14 cellular contexts compared by ENCODE assay signal in the genomic region with DNA sequence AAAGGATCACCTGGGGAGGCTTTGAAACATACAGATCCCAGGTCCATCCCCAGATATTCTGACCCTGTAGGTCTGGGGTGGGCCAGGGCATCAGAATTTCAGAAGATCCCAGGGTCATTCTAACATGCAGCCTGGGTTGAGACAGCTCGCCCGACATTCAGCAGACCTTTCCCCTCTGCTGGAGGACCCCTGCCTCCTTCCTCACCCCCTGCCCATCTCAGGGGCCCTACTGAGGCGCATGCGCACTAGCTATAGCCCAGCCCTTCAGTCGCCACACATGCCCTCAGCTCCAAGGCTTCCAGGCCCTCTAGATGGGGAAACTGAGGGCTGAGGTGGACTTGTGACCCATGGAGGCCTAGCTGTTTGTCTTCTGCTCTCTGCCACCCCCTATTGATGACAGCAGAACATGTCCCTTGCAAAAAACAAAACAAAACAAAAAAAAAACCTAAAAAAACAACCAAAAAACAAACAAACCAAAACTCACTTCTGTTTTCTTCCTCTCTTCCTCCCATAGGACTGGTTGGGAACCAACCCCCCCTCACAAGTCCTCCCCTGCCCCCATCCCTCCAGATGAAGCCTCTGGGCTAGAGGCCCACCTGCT.
DNase-seq lines count a peak whose midpoint lies in the region; ATAC-seq and TF ChIP-seq lines count a peak whose summit lies in the region.
"Had no signal": no experiment of that assay in that cellular context is flagged by ENCODE, and none has a peak within 500 bp of the region (broad histone marks: within the 10 kb centered on the region; RNA-seq: fewer than 3 reads in every experiment).

No MANE protein-coding gene starts in this region.

- H3K4me3 ChIP-seq in GM12875 (ENCODE audit: low read depth, low read length) (no peak overlapping the region), OCI-LY1 (ENCODE audit: low read depth, low read length, poor library complexity, severe bottlenecking) (no peak overlapping the region), fibroblast of the aortic adventitia (ENCODE audit: low read depth, low read length) (no peak overlapping the region), smooth muscle cell (no peak overlapping the region)
- H3K4me3 ChIP-seq: ascending aorta, stomach had no signal

- DNase-seq in fibroblast of the aortic adventitia (ENCODE audit: low read depth): no peak
- no peak for DNase-seq in smooth muscle cell (lab: John Stamatoyannopoulos, UW; ENCODE audit: unreplicated experiment)
- DNase-seq in Ammon's horn (ENCODE audit: low spot score): no peak
- DNase-seq: CD4-positive, CD25-positive, alpha-beta regulatory T cell; DMS79; Kasumi-1; NCI-H2029 treated with DMSO at 0.1 percent for 48 hours; occipital lobe; stomach had no signal

- H3K27me3 ChIP-seq in OCI-LY1 (ENCODE audit: insufficient read depth, low read length): no peaks in the 10 kb centered on the region
- H3K27me3 ChIP-seq in smooth muscle cell (ENCODE audit: low read depth): no peaks in the 10 kb centered on the region
- H3K27me3 ChIP-seq: ascending aorta, stomach had no signal

- no peaks in the 10 kb centered on the region for H4K20me1 ChIP-seq in OCI-LY1 (ENCODE audit: insufficient read depth, low read length)
- H4K20me1 ChIP-seq in smooth muscle cell (ENCODE audit: low read depth): no peaks in the 10 kb centered on the region

- H3K9ac ChIP-seq in OCI-LY1 (ENCODE audit: low read length) (no peak overlapping the region), smooth muscle cell (ENCODE audit: low read depth) (no peak overlapping the region)

- H3K4me1 ChIP-seq in OCI-LY1 (ENCODE audit: insufficient read depth, low read length, severe bottlenecking) (no peaks in the 10 kb centered on the region), smooth muscle cell (ENCODE audit: low read depth) (peaks cover 6% of the 10 kb centered on the region)
- H3K4me1 ChIP-seq: ascending aorta, stomach had no signal

- no peak overlapping the region for H3K27ac ChIP-seq in OCI-LY1 (ENCODE audit: low read depth, low read length, poor library complexity, severe bottlenecking)
- no peak overlapping the region for H3K27ac ChIP-seq in smooth muscle cell (ENCODE audit: low read depth)
- H3K27ac ChIP-seq: ascending aorta, stomach had no signal

- no peaks in the 10 kb centered on the region for H3K79me2 ChIP-seq in OCI-LY1 (ENCODE audit: insufficient read depth, low read length)
- H3K79me2 ChIP-seq in smooth muscle cell (ENCODE audit: low read depth): no peaks in the 10 kb centered on the region

- H3K9me2 ChIP-seq in OCI-LY1 (ENCODE audit: low read depth, low read length): no peaks in the 10 kb centered on the region

- TF ChIP-seq CTCF in GM12875 (IDR thresholded peaks at IDR 0.05; ENCODE audit: borderline replicate concordance, insufficient read depth, low read depth, low read length) (0 out of 2 replicates have a peak, but pooled peaks have one; percentile 16), OCI-LY1 (IDR thresholded peaks at IDR 0.05; ENCODE audit: low read length) (peak; percentile 8; the same call in 1 of the 2 replicates), fibroblast of the aortic adventitia (IDR thresholded peaks at IDR 0.05; ENCODE audit: insufficient read depth, low read length) (peak; percentile 23), smooth muscle cell (IDR thresholded peaks at IDR 0.05; ENCODE audit: borderline replicate concordance, insufficient read depth, poor library complexity, severe bottlenecking) (peak; percentile 8)

- no peak overlapping the region for H3K4me2 ChIP-seq in OCI-LY1 (ENCODE audit: low read length)
- no peak overlapping the region for H3K4me2 ChIP-seq in smooth muscle cell

- H2AFZ ChIP-seq in OCI-LY1 (ENCODE audit: low read length) (no peak overlapping the region), smooth muscle cell (ENCODE audit: low read depth) (no peak overlapping the region)

- no peaks in the 10 kb centered on the region for H3K9me3 ChIP-seq in OCI-LY1 (ENCODE audit: low read length)
- H3K9me3 ChIP-seq in smooth muscle cell (replicated peaks; ENCODE audit: low read depth): no peaks in the 10 kb centered on the region
- H3K9me3 ChIP-seq: ascending aorta, stomach had no signal

- H3K36me3 ChIP-seq in OCI-LY1 (ENCODE audit: insufficient read depth, low read length) (no peaks in the 10 kb centered on the region), smooth muscle cell (ENCODE audit: low read depth) (no peaks in the 10 kb centered on the region)
- H3K36me3 ChIP-seq: ascending aorta, stomach had no signal

- no peak for ATAC-seq in GM18502 (IDR thresholded peaks at IDR 0.05; ENCODE audit: poor library complexity, unreplicated experiment)
- no peak for ATAC-seq in GM21381 (IDR thresholded peaks at IDR 0.05; ENCODE audit: unreplicated experiment)

- WGBS in smooth muscle cell (ENCODE audit: low lambda C conversion rate): 98% methylated on average over 5 of the region's 5 CpGs

- no peaks in the 10 kb centered on the region for H3F3A ChIP-seq in OCI-LY1 (ENCODE audit: insufficient read depth, low read length)
- H3F3A ChIP-seq in smooth muscle cell (ENCODE audit: low read depth): peaks cover 3% of the 10 kb centered on the region
